Comparison of ENCODE assay signal across 8 cellular contexts in the genomic region with DNA sequence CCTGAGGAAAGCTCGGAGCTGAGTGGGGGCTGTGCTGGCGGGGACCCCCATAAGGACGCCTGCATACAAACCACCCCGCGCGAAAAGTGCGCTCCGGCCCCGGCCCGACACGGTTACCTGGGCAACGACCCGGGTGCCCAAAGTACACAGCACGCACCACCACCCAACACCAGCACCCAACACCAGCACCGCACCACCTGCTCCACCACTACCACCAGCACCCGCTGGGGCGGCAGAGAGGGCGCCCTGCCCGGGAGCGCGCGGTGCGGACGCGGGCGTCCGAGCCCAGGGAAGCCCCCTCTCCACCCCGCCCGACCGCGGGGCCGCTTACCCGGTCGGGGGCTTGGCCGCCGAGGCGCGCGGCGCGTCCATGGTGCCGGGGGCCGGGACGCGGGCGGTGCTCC. TPM values are rescaled to one million over a fixed set of nuclear protein-coding genes. Genes with fewer than 3 reads are reported as not detected.
DNase-seq lines count a peak whose midpoint lies in the region; ATAC-seq and TF ChIP-seq lines count a peak whose summit lies in the region.

No MANE protein-coding gene starts in this region.

- peak; percentile 37 to 72 for ATAC-seq in activated naive CD4-positive, alpha-beta T cell treated with anti-CD3 and anti-CD28 coated beads, Interleukin-2, amount 50 U/mL, for 72 hours

- no peak overlapping the region for H3K27ac Mint-ChIP-seq in activated naive CD4-positive, alpha-beta T cell treated with anti-CD3 and anti-CD28 coated beads, Interleukin-2, amount 50 U/mL, for 72 hours

- H3K36me3 Mint-ChIP-seq in activated naive CD4-positive, alpha-beta T cell treated with anti-CD3 and anti-CD28 coated beads, Interleukin-2, amount 50 U/mL, for 72 hours = peaks cover 0 to 5% of the 10 kb centered on the region in 2 donors

- no peak for TF ChIP-seq CTCF in uterus (IDR thresholded peaks at IDR 0.05)

- peak overlapping the region; percentile 26 to 40 for H3K4me3 ChIP-seq in uterus
- no peak overlapping the region for H3K4me3 ChIP-seq in SJCRH30

- no peaks in the 10 kb centered on the region for H3K9me3 Mint-ChIP-seq in activated naive CD4-positive, alpha-beta T cell treated with anti-CD3 and anti-CD28 coated beads, Interleukin-2, amount 50 U/mL, for 72 hours

- no peaks in the 10 kb centered on the region for H3K27me3 ChIP-seq in uterus
- H3K27me3 ChIP-seq in SJCRH30 = peaks cover 13% of the 10 kb centered on the region

- DNase-seq in activated naive CD4-positive, alpha-beta T cell treated with anti-CD3 and anti-CD28 coated beads, Interleukin-2, amount 50 U/mL, for 72 hours (ENCODE audit: low spot score in 2 of 2) = peak in 1 of 2 donors; percentile 19
- no peak for DNase-seq in activated naive CD4-positive, alpha-beta T cell treated with anti-CD3 and anti-CD28 coated beads, Interleukin-2, amount 50 U/mL, for 16 hours
- DNase-seq in T47D (ENCODE audit: low read depth in 1 of 2, low spot score in 1 of 2) (peak; percentile 80 to 87), medulla oblongata (ENCODE audit: extremely low spot score) (peak; percentile 18), uterus (no peak), putamen (ENCODE audit: low spot score) (no peak), iPS-NIHi7 (ENCODE audit: extremely low spot score) (no peak), SJCRH30 (no peak)

- TF ChIP-seq POLR2A in uterus (IDR thresholded peaks at IDR 0.05) = no peak

- H3K9me3 ChIP-seq in uterus (no peaks in the 10 kb centered on the region), SJCRH30 (replicated peaks) (no peaks in the 10 kb centered on the region)

- H3K27ac ChIP-seq in uterus (no peak overlapping the region), SJCRH30 (no peak overlapping the region)

- H3K4me1 ChIP-seq in uterus = peaks cover 0 to 14% of the 10 kb centered on the region in 2 donors
- no peaks in the 10 kb centered on the region for H3K4me1 ChIP-seq in SJCRH30

- H3K36me3 ChIP-seq in uterus (no peaks in the 10 kb centered on the region), SJCRH30 (no peaks in the 10 kb centered on the region)

- in situ Hi-C loops in T47D (cut with HindIII; ENCODE audit: low pct_unique_long_range_greater_than_20kb, low sequenced_read_pairs) = no loop called here

- intact Hi-C loops in uterus (cut with DNase I; ENCODE audit: low total_unique reads) = no loop called here

RNA-seq across cellular contexts. Expression of a gene that starts 0.3 kb away (rescaled TPM):
- not detected for total RNA-seq in activated naive CD4-positive, alpha-beta T cell treated with anti-CD3 and anti-CD28 coated beads, Interleukin-2, amount 50 U/mL, for 72 hours
- 1 to 10 TPM in 3 of 4 donors, under 1 TPM in 1; under 0.01 to 7.7 (median 2.6) TPM for total RNA-seq in uterus
- 0.03 and 0.04 TPM in 2 replicates for total RNA-seq in SJCRH30 (2014; rRNA removed; shearing (Covaris generic))

Comparison
In these comparisons a context has a peak if more than half of its experiments do, and no peak if none do; other contexts are left out.
1. DNase-seq: peak in T47D (2 of 2) and medulla oblongata (single experiment); none in activated naive CD4-positive, alpha-beta T cell treated with anti-CD3 and anti-CD28 coated beads, Interleukin-2, amount 50 U/mL, for 16 hours (single experiment), uterus (0 of 2), putamen (single experiment), iPS-NIHi7 (single experiment) and SJCRH30 (0 of 2).